In the genomic region with DNA sequence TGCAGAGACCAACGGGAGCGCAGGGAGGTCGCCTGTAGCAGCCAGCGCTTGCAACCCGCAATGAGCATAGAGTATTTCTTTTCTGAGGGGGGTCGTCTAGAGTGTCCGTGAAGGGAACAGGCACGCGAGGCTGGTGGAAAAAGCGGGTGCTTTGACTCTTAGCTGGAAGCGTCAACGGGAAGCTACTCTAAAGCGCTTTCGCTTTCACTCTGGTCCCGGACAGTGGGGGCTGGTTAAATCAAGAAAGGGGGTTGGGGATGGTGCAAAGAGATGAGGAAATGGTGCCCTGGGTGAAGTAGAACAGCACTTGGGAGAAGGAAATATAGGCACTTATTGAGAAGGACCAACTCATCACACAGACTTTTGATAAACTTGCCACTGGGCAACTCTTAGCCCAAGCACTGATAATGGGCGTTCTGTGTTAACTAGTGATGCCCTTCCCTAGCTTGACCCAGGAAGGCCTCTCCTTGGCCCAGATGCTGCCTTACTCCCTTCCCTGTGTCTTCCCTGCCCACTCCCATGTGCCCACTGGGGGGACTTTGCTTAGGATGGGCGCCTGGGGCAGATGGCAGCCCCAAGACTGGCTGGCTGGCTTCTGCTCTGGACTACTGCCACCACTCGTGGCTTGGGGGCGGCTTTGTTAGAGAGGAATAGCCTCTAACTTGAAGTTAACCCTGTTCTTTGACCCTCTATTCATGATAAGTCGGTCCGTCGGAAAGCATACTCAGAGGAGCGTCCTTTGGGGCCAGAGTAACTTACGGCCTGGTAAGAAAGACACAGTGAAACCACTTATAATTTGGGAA, we compare ENCODE assay signal across 1 cellular context.
TF ChIP-seq lines count a peak whose summit lies in the region.

No MANE protein-coding gene starts in this region.

TF ChIP-seq in H1, 55 proteins besides CTCF, POLR2A, EP300 and RAD21:
- TF ChIP-seq CBX8 (IDR thresholded peaks at IDR 0.05; ENCODE audit: borderline replicate concordance, low read depth, low read length) = no peak
- no peak for TF ChIP-seq SP4 (IDR thresholded peaks at IDR 0.05; ENCODE audit: low read length)
- 0 out of 2 replicates have a peak, but pooled peaks have one; percentile 3 for TF ChIP-seq CHD2 (IDR thresholded peaks at IDR 0.05; ENCODE audit: low read length)
